In genomic region chr2:241546771-241547498, GRCh38 we compare ENCODE assay signal across 1 cellular context.
A peak's percentile ranks its signal among the peaks of the same experiment; 100 is the strongest.
TF ChIP-seq lines count a peak whose summit lies in the region.

No MANE protein-coding gene starts in this region.

TF ChIP-seq in HEK293, 187 proteins besides CTCF, POLR2A, EP300 and RAD21 (continued from another document and continues in another):
- TF ChIP-seq ZNF518A (tag by site-specific recombination; conservative IDR thresholded peaks at IDR 0.05; ENCODE audit: low read depth) = no peak
- no peak for TF ChIP-seq KLF17 (tag by site-specific recombination; IDR thresholded peaks at IDR 0.05)
- no peak for TF ChIP-seq ZNF19 (tag by site-specific recombination; IDR thresholded peaks at IDR 0.05; ENCODE audit: low read depth)
- TF ChIP-seq ZNF121 (tag by site-specific recombination; IDR thresholded peaks at IDR 0.05) = no peak
- TF ChIP-seq ZNF140 (tag by site-specific recombination; IDR thresholded peaks at IDR 0.05) = no peak
- TF ChIP-seq ZNF426 (tag by site-specific recombination; IDR thresholded peaks at IDR 0.05) = no peak
- no peak for TF ChIP-seq ZSCAN16 (tag by site-specific recombination; IDR thresholded peaks at IDR 0.05)
- TF ChIP-seq ZNF175 (tag by site-specific recombination; IDR thresholded peaks at IDR 0.05) = no peak
- no peak for TF ChIP-seq ZNF37A (tag by site-specific recombination; IDR thresholded peaks at IDR 0.05)
- TF ChIP-seq ZFHX2 (tag by site-specific recombination; conservative IDR thresholded peaks at IDR 0.05) = no peak
- TF ChIP-seq ZNF791 (tag by site-specific recombination; IDR thresholded peaks at IDR 0.05) = no peak
- no peak for TF ChIP-seq EGR2 (tag by site-specific recombination; IDR thresholded peaks at IDR 0.05; ENCODE audit: low read depth)
- no peak for TF ChIP-seq ZNF544 (tag by site-specific recombination; IDR thresholded peaks at IDR 0.05)
- TF ChIP-seq ZNF501 (tag by site-specific recombination; IDR thresholded peaks at IDR 0.05) = no peak
- TF ChIP-seq PATZ1 (tag by site-specific recombination; IDR thresholded peaks at IDR 0.05) = no peak
- peak; percentile 43; the same call in 1 of the 2 replicates for TF ChIP-seq ZNF366 (tag by site-specific recombination; conservative IDR thresholded peaks at IDR 0.05)
- TF ChIP-seq ZNF521 (tag by site-specific recombination; IDR thresholded peaks at IDR 0.05) = no peak
- TF ChIP-seq ZFP37 (tag by site-specific recombination; IDR thresholded peaks at IDR 0.05) = no peak
- TF ChIP-seq PRDM1 (tag by site-specific recombination; IDR thresholded peaks at IDR 0.05) = no peak
- no peak for TF ChIP-seq KLF9 (tag by site-specific recombination; IDR thresholded peaks at IDR 0.05; ENCODE audit: low read depth)
- TF ChIP-seq HOXD13 (CRISPR knock-in tag; IDR thresholded peaks at IDR 0.05; ENCODE audit: borderline replicate concordance) = no peak
- TF ChIP-seq ZNF214 (tag by site-specific recombination; IDR thresholded peaks at IDR 0.05; ENCODE audit: borderline replicate concordance) = no peak
- no peak for TF ChIP-seq ZNF174 (tag by site-specific recombination; IDR thresholded peaks at IDR 0.05)
- TF ChIP-seq ZNF645 (tag by site-specific recombination; IDR thresholded peaks at IDR 0.05) = no peak
- TF ChIP-seq, protein P1, sequence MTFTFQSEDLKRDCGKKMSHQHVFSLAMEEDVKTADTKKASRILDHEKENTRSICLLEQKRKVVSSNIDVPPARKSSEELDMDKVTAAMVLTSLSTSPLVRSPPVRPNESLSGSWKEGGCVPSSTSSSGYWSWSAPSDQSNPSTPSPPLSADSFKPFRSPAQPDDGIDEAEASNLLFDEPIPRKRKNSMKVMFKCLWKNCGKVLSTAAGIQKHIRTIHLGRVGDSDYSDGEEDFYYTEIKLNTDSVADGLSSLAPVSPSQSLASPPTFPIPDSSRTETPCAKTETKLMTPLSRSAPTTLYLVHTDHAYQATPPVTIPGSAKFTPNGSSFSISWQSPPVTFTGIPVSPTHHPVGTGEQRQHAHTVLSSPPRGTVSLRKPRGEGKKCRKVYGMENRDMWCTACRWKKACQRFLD (tag by site-specific recombination; IDR thresholded peaks at IDR 0.05) = no peak
- TF ChIP-seq ZNF596 (tag by site-specific recombination; IDR thresholded peaks at IDR 0.05) = no peak
- TF ChIP-seq HOXA7 (CRISPR knock-in tag; IDR thresholded peaks at IDR 0.05; ENCODE audit: borderline replicate concordance) = no peak
- TF ChIP-seq ZSCAN5A (tag by site-specific recombination; IDR thresholded peaks at IDR 0.05) = no peak
- TF ChIP-seq MEIS1 (CRISPR knock-in tag; IDR thresholded peaks at IDR 0.05; ENCODE audit: borderline replicate concordance) = peak; percentile 56; the same call in 1 of the 2 replicates
- TF ChIP-seq YY2 (tag by site-specific recombination; IDR thresholded peaks at IDR 0.05) = no peak
- TF ChIP-seq ZNF266 (tag by site-specific recombination; IDR thresholded peaks at IDR 0.05; ENCODE audit: low read depth) = no peak
- TF ChIP-seq MZF1 (tag by site-specific recombination; IDR thresholded peaks at IDR 0.05; ENCODE audit: borderline replicate concordance) = no peak
- no peak for TF ChIP-seq ZNF114 (tag by site-specific recombination; IDR thresholded peaks at IDR 0.05)
- TF ChIP-seq ZNF335 (tag by site-specific recombination; conservative IDR thresholded peaks at IDR 0.05) = 0 out of 2 replicates have a peak, but pooled peaks have one; percentile 42
- TF ChIP-seq ZNF112 (tag by site-specific recombination; IDR thresholded peaks at IDR 0.05) = no peak
- no peak for TF ChIP-seq ZNF701 (tag by site-specific recombination; IDR thresholded peaks at IDR 0.05)
- no peak for TF ChIP-seq ZNF692 (tag by site-specific recombination; IDR thresholded peaks at IDR 0.05)
- TF ChIP-seq, protein P2, sequence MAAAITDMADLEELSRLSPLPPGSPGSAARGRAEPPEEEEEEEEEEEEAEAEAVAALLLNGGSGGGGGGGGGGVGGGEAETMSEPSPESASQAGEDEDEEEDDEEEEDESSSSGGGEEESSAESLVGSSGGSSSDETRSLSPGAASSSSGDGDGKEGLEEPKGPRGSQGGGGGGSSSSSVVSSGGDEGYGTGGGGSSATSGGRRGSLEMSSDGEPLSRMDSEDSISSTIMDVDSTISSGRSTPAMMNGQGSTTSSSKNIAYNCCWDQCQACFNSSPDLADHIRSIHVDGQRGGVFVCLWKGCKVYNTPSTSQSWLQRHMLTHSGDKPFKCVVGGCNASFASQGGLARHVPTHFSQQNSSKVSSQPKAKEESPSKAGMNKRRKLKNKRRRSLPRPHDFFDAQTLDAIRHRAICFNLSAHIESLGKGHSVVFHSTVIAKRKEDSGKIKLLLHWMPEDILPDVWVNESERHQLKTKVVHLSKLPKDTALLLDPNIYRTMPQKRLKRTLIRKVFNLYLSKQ (tag by site-specific recombination; IDR thresholded peaks at IDR 0.05; ENCODE audit: borderline replicate concordance) = no peak
- no peak for TF ChIP-seq SP3 (tag by site-specific recombination; IDR thresholded peaks at IDR 0.05)
- TF ChIP-seq ZBTB1 (tag by site-specific recombination; IDR thresholded peaks at IDR 0.05) = no peak
- TF ChIP-seq ZNF2 (tag by site-specific recombination; IDR thresholded peaks at IDR 0.05) = no peak
- no peak for TF ChIP-seq ZNF549 (tag by site-specific recombination; IDR thresholded peaks at IDR 0.05)
- no peak for TF ChIP-seq ZNF10 (tag by site-specific recombination; IDR thresholded peaks at IDR 0.05)
- TF ChIP-seq SETDB1 (IDR thresholded peaks at IDR 0.05; ENCODE audit: insufficient read length, low read length) = no peak
- no peak for TF ChIP-seq GLIS2 (tag by site-specific recombination; IDR thresholded peaks at IDR 0.05)
- TF ChIP-seq OSR2 (tag by site-specific recombination; IDR thresholded peaks at IDR 0.05) = no peak
- TF ChIP-seq ZBTB17 (tag by site-specific recombination; IDR thresholded peaks at IDR 0.05) = no peak
- TF ChIP-seq ZNF157 (tag by site-specific recombination; IDR thresholded peaks at IDR 0.05) = no peak
- TF ChIP-seq ZNF133 (tag by site-specific recombination; IDR thresholded peaks at IDR 0.05) = peak; percentile 50; the same call in 1 of the 2 replicates
- TF ChIP-seq ZNF654 (tag by site-specific recombination; IDR thresholded peaks at IDR 0.05; ENCODE audit: low read depth) = no peak
- TF ChIP-seq, protein P3, sequence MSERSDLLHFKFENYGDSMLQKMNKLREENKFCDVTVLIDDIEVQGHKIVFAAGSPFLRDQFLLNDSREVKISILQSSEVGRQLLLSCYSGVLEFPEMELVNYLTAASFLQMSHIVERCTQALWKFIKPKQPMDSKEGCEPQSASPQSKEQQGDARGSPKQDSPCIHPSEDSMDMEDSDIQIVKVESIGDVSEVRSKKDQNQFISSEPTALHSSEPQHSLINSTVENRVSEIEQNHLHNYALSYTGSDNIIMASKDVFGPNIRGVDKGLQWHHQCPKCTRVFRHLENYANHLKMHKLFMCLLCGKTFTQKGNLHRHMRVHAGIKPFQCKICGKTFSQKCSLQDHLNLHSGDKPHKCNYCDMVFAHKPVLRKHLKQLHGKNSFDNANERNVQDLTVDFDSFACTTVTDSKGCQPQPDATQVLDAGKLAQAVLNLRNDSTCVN (tag by site-specific recombination; optimal IDR thresholded peaks at IDR 0.05) = no peak
- no peak for TF ChIP-seq GFI1B (tag by site-specific recombination; IDR thresholded peaks at IDR 0.05)
- no peak for TF ChIP-seq ZNF221 (tag by site-specific recombination; IDR thresholded peaks at IDR 0.05; ENCODE audit: borderline replicate concordance)
- no peak for TF ChIP-seq ZNF555 (tag by site-specific recombination; conservative IDR thresholded peaks at IDR 0.05)
- TF ChIP-seq ZNF658 (tag by site-specific recombination; IDR thresholded peaks at IDR 0.05) = no peak
- peak; percentile 46; the same call in 1 of the 2 replicates for TF ChIP-seq ZNF629 (tag by site-specific recombination; IDR thresholded peaks at IDR 0.05)
- no peak for TF ChIP-seq ZBTB20 (tag by site-specific recombination; IDR thresholded peaks at IDR 0.05)
- TF ChIP-seq KLF7 (tag by site-specific recombination; IDR thresholded peaks at IDR 0.05; ENCODE audit: borderline replicate concordance) = no peak
- TF ChIP-seq ZNF350 (tag by site-specific recombination; IDR thresholded peaks at IDR 0.05) = no peak
- peak; percentile 62; the same call in 1 of the 2 replicates for TF ChIP-seq GLIS1 (tag by site-specific recombination; IDR thresholded peaks at IDR 0.05)
- no peak for TF ChIP-seq ZNF184 (tag by site-specific recombination; IDR thresholded peaks at IDR 0.05)
